Comparison of ENCODE assay signal across 10 cellular contexts in genomic region chr15:59413577-59413976, GRCh38.
"Had no signal": no experiment of that assay in that cellular context is flagged by ENCODE, and none has a peak within 500 bp of the region (broad histone marks: within the 10 kb centered on the region; RNA-seq: fewer than 3 reads in every experiment).

No MANE protein-coding gene starts in this region.

- H3K27me3 ChIP-seq: tibial artery had no signal

- H3K36me3 ChIP-seq: tibial artery had no signal

- H3K4me3 Mint-ChIP-seq: activated CD4-positive, alpha-beta T cell treated with anti-CD3 and anti-CD28 coated beads for 36 hours; brain; central memory CD8-positive, alpha-beta T cell; endodermal cell had no signal

- DNase-seq: activated naive CD4-positive, alpha-beta T cell treated with anti-CD3 and anti-CD28 coated beads, Interleukin-2, amount 50 U/mL, for 16 hours; activated T-cell treated with anti-CD3 and anti-CD28 coated beads for 4 hours; endodermal cell; kidney glomerular epithelial cell; T-helper 9 cell; tibial artery had no signal

- H3K9me3 ChIP-seq: tibial artery had no signal

- H3K4me1 ChIP-seq: parathyroid adenoma had no signal

- H3K27ac Mint-ChIP-seq: activated CD4-positive, alpha-beta T cell treated with anti-CD3 and anti-CD28 coated beads for 36 hours; brain; endodermal cell had no signal

- H3K4me1 Mint-ChIP-seq: endodermal cell had no signal

- H3K27ac ChIP-seq: parathyroid adenoma, tibial artery had no signal

- H3K4me3 ChIP-seq: tibial artery had no signal

- H3K36me3 Mint-ChIP-seq: brain had no signal

- H3K9me3 Mint-ChIP-seq: brain; central memory CD8-positive, alpha-beta T cell; endodermal cell had no signal
